10 cellular contexts compared by ENCODE assay signal in the genomic region with DNA sequence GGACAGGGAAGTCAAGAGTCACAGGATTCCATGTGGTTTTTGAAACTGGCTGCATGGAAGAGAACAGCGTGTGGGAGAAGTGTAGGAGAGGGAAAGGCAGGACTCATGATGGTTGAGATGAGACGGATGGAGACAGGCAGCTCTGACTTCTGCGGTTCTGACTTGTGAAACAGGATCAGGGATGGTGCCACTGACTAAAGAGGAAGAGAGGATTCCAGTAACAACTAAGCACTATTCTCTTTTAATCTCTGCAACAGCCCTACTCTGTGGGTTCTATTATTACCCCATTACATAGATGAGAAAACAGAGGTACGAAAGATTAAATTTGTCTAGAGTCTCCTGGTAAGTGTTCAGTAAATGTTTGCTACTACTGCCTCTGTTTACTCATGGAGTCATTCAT.
A peak's percentile ranks its signal among the peaks of the same experiment; 100 is the strongest.
DNase-seq lines count a peak whose midpoint lies in the region; ATAC-seq, FAIRE-seq and TF ChIP-seq lines count a peak whose summit lies in the region.
"Had no signal": no experiment of that assay in that cellular context is flagged by ENCODE, and none has a peak within 500 bp of the region (broad histone marks: within the 10 kb centered on the region; RNA-seq: fewer than 3 reads in every experiment).

No MANE protein-coding gene starts in this region.

- CTCF ChIA-PET in GM12878 (lab: Yijun Ruan, JAX) = interaction anchor here (0.6 to 1.8 kb wide), 7 partner anchors 12 to 713 kb away, joined by 3 to 6 read pairs (median 3); no protein-coding TSS in a partner anchor

- no peak overlapping the region for H2AFZ ChIP-seq in GM12878 (ENCODE audit: control insufficient read depth, low read depth, low read length)

- no peaks in the 10 kb centered on the region for H3K79me2 ChIP-seq in GM12878 (ENCODE audit: control insufficient read depth, insufficient read depth, low read length)

- H3K27ac ChIP-seq in GM12878 (ENCODE audit: control insufficient read depth, insufficient read depth) (no peak overlapping the region), testis (peak overlapping the region; percentile 74 to 87)
- H3K27ac ChIP-seq: A549 had no signal

- H3K36me3 ChIP-seq in GM12878 (ENCODE audit: control insufficient read depth in 2 of 2, insufficient read depth in 2 of 2, low read length in 1 of 2) = no peaks in the 10 kb centered on the region
- no peaks in the 10 kb centered on the region for H3K36me3 ChIP-seq in testis (ENCODE audit: low read depth, missing control alignments)
- H3K36me3 ChIP-seq in BE2C = no peaks in the 10 kb centered on the region

- H3K4me3 ChIP-seq in GM12878 (no peak overlapping the region), testis (no peak overlapping the region), BE2C (ENCODE audit: low read depth, low read length) (no peak overlapping the region)
- H3K4me3 ChIP-seq: A549 had no signal

- TF ChIP-seq POLR2A in GM12878 (IDR thresholded peaks at IDR 0.05; ENCODE audit: low read depth, low read length) (no peak), testis (IDR thresholded peaks at IDR 0.05) (no peak)

- no peak for TF ChIP-seq RAD21 in GM12878 (IDR thresholded peaks at IDR 0.05; ENCODE audit: insufficient read depth, low read depth, low read length)

- peak overlapping the region; percentile 49; the same call in 1 of the 2 replicates for H3K4me2 ChIP-seq in GM12878 (ENCODE audit: control insufficient read depth, insufficient read depth)
- H3K4me2 ChIP-seq: A549 had no signal

- RAD21 ChIA-PET in GM12878 (lab: Charles Lee; ENCODE audit: unreplicated experiment) = interaction anchor here (0.9 to 1.5 kb wide), 3 partner anchors 24 to 141 kb away, joined by 3 to 4 read pairs (median 3); no protein-coding TSS in a partner anchor

- no peak for TF ChIP-seq EP300 in GM12878 (IDR thresholded peaks at IDR 0.05; ENCODE audit: borderline replicate concordance in 1 of 2, control insufficient read depth in 1 of 2, low read depth in 2 of 2, low read length in 2 of 2)

- no peaks in the 10 kb centered on the region for H4K20me1 ChIP-seq in GM12878 (ENCODE audit: control insufficient read depth, insufficient read depth)

- no peak overlapping the region for H3K9ac ChIP-seq in GM12878 (ENCODE audit: control insufficient read depth, insufficient read depth, low read length)

- no TSS peak for BruUV-seq in GM12878 (replicated peaks; lab: Mats Ljungman, UMichigan)

- in situ Hi-C loops in GM12878 (cut with MboI) = no loop called here

- H3K27me3 ChIP-seq in GM12878 (replicated peaks in 1 of 2; ENCODE audit: control insufficient read depth in 2 of 2, insufficient read depth in 2 of 2, low read length in 1 of 2) (no peaks in the 10 kb centered on the region), testis (no peaks in the 10 kb centered on the region), BE2C (no peaks in the 10 kb centered on the region)

- FAIRE-seq in GM12878 (lab: Jason Lieb, UNC) = no peak
- FAIRE-seq: A549 had no signal

- POLR2A ChIA-PET in GM12878 (lab: Charles Lee) = interaction anchor here (1.1 kb wide), 2 partner anchors 11 to 129 kb away, joined by 3 to 4 read pairs; no protein-coding TSS in a partner anchor

- WGBS in GM12878 (ENCODE audit: insufficient coverage, insufficient replicate concordance, low lambda C conversion rate, missing lambda C conversion rate) = 59% methylated on average over 4 of the region's 4 CpGs
- 74 to 77% methylated on average over 4 of the region's 4 CpGs for WGBS in testis, 2 donors

- DNase-seq in SIG-M5 treated with dmso at 0.1 percent for 504 hours (lab: John Stamatoyannopoulos, UW; ENCODE audit: unreplicated experiment) (peak; percentile 22), SIG-M5 (lab: John Stamatoyannopoulos, UW) (no peak), GM12878 (ENCODE audit: low read depth, low spot score) (peak; percentile 15), testis (no peak), NCI-H2029 (lab: John Stamatoyannopoulos, UW) (no peak), BE2C (no peak)
- DNase-seq: effector memory CD8-positive, alpha-beta T cell had no signal

- peaks cover 8% of the 10 kb centered on the region for H3K4me1 ChIP-seq in GM12878 (ENCODE audit: control insufficient read depth, insufficient read depth, low read length)
- peaks cover 74% of the 10 kb centered on the region for H3K4me1 ChIP-seq in testis
- H3K4me1 ChIP-seq in BE2C = 0 out of 2 replicates have a peak, but pooled peaks cover 5% of the 10 kb centered on the region

- no peak for TF ChIP-seq CTCF in GM12878 (IDR thresholded peaks at IDR 0.05 in 2 of 3, conservative IDR thresholded peaks at IDR 0.05 in 1 of 3; ENCODE audit: control insufficient read depth in 2 of 3, extremely low read depth in 1 of 3, insufficient read depth in 1 of 3, low read depth in 3 of 3, low read length in 3 of 3)
- TF ChIP-seq CTCF in testis (IDR thresholded peaks at IDR 0.05) = no peak
- TF ChIP-seq CTCF in BE2C (IDR thresholded peaks at IDR 0.05; ENCODE audit: low read depth, low read length) = no peak

- SMC1A ChIA-PET in GM12878 (lab: Charles Lee; ENCODE audit: uncharacterized antibody, unreplicated experiment) = interaction anchor here (0.9 to 2.6 kb wide), 11 partner anchors 9 to 1131 kb away, joined by 3 to 15 read pairs (median 4); no protein-coding TSS in a partner anchor

- intact Hi-C loops in GM12878 (cut with micrococcal nuclease; ENCODE audit: unreplicated experiment) = loop anchor here (5.0 kb wide), 1 partner anchor 131 kb away; no protein-coding TSS in a partner anchor
- intact Hi-C loops in testis (cut with DNase I; ENCODE audit: low total_unique reads) = no loop called here

- H3K9me3 ChIP-seq in GM12878 (replicated peaks; ENCODE audit: control insufficient read depth, insufficient read depth, low read length) (no peaks in the 10 kb centered on the region; the same call in 2 of the 3 replicates), testis (no peaks in the 10 kb centered on the region), BE2C (no peaks in the 10 kb centered on the region)
- H3K9me3 ChIP-seq: A549 had no signal

- peak; percentile 74 for ATAC-seq in HG02885 (IDR thresholded peaks at IDR 0.05; ENCODE audit: poor library complexity, unreplicated experiment)
- peak; percentile 80 for ATAC-seq in GM12878
- no peak for ATAC-seq in GM19467 (IDR thresholded peaks at IDR 0.05; ENCODE audit: unreplicated experiment)
- ATAC-seq: effector memory CD8-positive, alpha-beta T cell had no signal

TF ChIP-seq in GM12878, 131 proteins besides CTCF, POLR2A, EP300 and RAD21 (continues in another document):
- no peak for TF ChIP-seq MEF2B (IDR thresholded peaks at IDR 0.05; ENCODE audit: partially characterized antibody, poor library complexity, severe bottlenecking)
- TF ChIP-seq, protein P1, sequence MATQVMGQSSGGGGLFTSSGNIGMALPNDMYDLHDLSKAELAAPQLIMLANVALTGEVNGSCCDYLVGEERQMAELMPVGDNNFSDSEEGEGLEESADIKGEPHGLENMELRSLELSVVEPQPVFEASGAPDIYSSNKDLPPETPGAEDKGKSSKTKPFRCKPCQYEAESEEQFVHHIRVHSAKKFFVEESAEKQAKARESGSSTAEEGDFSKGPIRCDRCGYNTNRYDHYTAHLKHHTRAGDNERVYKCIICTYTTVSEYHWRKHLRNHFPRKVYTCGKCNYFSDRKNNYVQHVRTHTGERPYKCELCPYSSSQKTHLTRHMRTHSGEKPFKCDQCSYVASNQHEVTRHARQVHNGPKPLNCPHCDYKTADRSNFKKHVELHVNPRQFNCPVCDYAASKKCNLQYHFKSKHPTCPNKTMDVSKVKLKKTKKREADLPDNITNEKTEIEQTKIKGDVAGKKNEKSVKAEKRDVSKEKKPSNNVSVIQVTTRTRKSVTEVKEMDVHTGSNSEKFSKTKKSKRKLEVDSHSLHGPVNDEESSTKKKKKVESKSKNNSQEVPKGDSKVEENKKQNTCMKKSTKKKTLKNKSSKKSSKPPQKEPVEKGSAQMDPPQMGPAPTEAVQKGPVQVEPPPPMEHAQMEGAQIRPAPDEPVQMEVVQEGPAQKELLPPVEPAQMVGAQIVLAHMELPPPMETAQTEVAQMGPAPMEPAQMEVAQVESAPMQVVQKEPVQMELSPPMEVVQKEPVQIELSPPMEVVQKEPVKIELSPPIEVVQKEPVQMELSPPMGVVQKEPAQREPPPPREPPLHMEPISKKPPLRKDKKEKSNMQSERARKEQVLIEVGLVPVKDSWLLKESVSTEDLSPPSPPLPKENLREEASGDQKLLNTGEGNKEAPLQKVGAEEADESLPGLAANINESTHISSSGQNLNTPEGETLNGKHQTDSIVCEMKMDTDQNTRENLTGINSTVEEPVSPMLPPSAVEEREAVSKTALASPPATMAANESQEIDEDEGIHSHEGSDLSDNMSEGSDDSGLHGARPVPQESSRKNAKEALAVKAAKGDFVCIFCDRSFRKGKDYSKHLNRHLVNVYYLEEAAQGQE (IDR thresholded peaks at IDR 0.05; ENCODE audit: low read depth, low read length) = no peak
- TF ChIP-seq, protein P2, sequence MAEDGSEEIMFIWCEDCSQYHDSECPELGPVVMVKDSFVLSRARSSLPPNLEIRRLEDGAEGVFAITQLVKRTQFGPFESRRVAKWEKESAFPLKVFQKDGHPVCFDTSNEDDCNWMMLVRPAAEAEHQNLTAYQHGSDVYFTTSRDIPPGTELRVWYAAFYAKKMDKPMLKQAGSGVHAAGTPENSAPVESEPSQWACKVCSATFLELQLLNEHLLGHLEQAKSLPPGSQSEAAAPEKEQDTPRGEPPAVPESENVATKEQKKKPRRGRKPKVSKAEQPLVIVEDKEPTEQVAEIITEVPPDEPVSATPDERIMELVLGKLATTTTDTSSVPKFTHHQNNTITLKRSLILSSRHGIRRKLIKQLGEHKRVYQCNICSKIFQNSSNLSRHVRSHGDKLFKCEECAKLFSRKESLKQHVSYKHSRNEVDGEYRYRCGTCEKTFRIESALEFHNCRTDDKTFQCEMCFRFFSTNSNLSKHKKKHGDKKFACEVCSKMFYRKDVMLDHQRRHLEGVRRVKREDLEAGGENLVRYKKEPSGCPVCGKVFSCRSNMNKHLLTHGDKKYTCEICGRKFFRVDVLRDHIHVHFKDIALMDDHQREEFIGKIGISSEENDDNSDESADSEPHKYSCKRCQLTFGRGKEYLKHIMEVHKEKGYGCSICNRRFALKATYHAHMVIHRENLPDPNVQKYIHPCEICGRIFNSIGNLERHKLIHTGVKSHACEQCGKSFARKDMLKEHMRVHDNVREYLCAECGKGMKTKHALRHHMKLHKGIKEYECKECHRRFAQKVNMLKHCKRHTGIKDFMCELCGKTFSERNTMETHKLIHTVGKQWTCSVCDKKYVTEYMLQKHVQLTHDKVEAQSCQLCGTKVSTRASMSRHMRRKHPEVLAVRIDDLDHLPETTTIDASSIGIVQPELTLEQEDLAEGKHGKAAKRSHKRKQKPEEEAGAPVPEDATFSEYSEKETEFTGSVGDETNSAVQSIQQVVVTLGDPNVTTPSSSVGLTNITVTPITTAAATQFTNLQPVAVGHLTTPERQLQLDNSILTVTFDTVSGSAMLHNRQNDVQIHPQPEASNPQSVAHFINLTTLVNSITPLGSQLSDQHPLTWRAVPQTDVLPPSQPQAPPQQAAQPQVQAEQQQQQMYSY (CRISPR knock-in tag; IDR thresholded peaks at IDR 0.05) = no peak
- no peak for TF ChIP-seq CREB1 (IDR thresholded peaks at IDR 0.05; ENCODE audit: low read depth)
- no peak for TF ChIP-seq SREBF2 (IDR thresholded peaks at IDR 0.05; ENCODE audit: low read length)
- TF ChIP-seq ZNF24 (IDR thresholded peaks at IDR 0.05) = peak; percentile 97
- TF ChIP-seq KLF5 (IDR thresholded peaks at IDR 0.05; ENCODE audit: partially characterized antibody) = no peak
- TF ChIP-seq FOXM1 (IDR thresholded peaks at IDR 0.05; ENCODE audit: low read depth, low read length) = no peak

Comparison
In these comparisons a context has a peak if more than half of its experiments do, and no peak if none do; other contexts are left out.
1. DNase-seq: peak in SIG-M5 treated with dmso at 0.1 percent for 504 hours (single experiment) and GM12878 (single experiment); none in SIG-M5 (single experiment), testis (single experiment), NCI-H2029 (single experiment) and BE2C (single experiment).